In genomic region chr5:115098041-115098702, GRCh38 we compare ENCODE assay signal across 1 cellular context.
TF ChIP-seq lines count a peak whose summit lies in the region.

No MANE protein-coding gene starts in this region.

TF ChIP-seq in SK-N-SH treated with all-trans-retinoic acid at 6 μM for 48 hours, 23 proteins besides CTCF, POLR2A, EP300 and RAD21 (continued from another document):
- TF ChIP-seq ARNTL (CRISPR knock-in tag; IDR thresholded peaks at IDR 0.05; ENCODE audit: borderline replicate concordance, low read depth): no peak
- no peak for TF ChIP-seq TOX (CRISPR knock-in tag; IDR thresholded peaks at IDR 0.05; ENCODE audit: borderline replicate concordance)
- TF ChIP-seq CSDC2 (CRISPR knock-in tag; IDR thresholded peaks at IDR 0.05): no peak
